9 cellular contexts compared by ENCODE assay signal in genomic region chr16:3019594-3020246, GRCh38. TPM values are rescaled to one million over a fixed set of nuclear protein-coding genes. Genes with fewer than 3 reads are reported as not detected.
DNase-seq lines count a peak whose midpoint lies in the region; TF ChIP-seq lines count a peak whose summit lies in the region.
"Had no signal": no experiment of that assay in that cellular context is flagged by ENCODE, and none has a peak within 500 bp of the region (broad histone marks: within the 10 kb centered on the region; RNA-seq: fewer than 3 reads in every experiment).

No MANE protein-coding gene starts in this region.

- H3K9me3 ChIP-seq in SJSA1 (replicated peaks): peaks cover 6% of the 10 kb centered on the region; the same call in 1 of the 2 replicates
- no peaks in the 10 kb centered on the region for H3K9me3 ChIP-seq in sigmoid colon

- intact Hi-C loops in sigmoid colon (cut with DNase I): loop anchor here (2.0 kb wide), 1 partner anchor 263 kb away; the partner anchor contains the start of gene ZNF263

- H3K4me3 ChIP-seq in GM12875 (ENCODE audit: low read depth, low read length) (peak overlapping the region; percentile 42), SJSA1 (peak overlapping the region; percentile 96), fibroblast of pulmonary artery (replicated peaks; ENCODE audit: low read depth, low read length) (peak overlapping the region; percentile 80), sigmoid colon (peak overlapping the region in 3 of 4 donors; percentile 57 to 74 (median 65))

- TF ChIP-seq EP300 in sigmoid colon (IDR thresholded peaks at IDR 0.05): no peak

- H3K4me1 ChIP-seq in SJSA1 (replicated peaks) (peaks cover 27% of the 10 kb centered on the region), sigmoid colon (peaks cover 0 to 54% (median 49%) of the 10 kb centered on the region in 4 donors)

- WGBS in sigmoid colon, 2 donors: 19 to 30% methylated on average over 40 of the region's 40 CpGs

- TF ChIP-seq POLR2A in sigmoid colon (IDR thresholded peaks at IDR 0.05): no peak

- TF ChIP-seq CTCF in GM12875 (IDR thresholded peaks at IDR 0.05; ENCODE audit: borderline replicate concordance, insufficient read depth, low read depth, low read length): no peak
- no peak for TF ChIP-seq CTCF in fibroblast of pulmonary artery (IDR thresholded peaks at IDR 0.05; ENCODE audit: low read length, missing control alignments)
- no peak for TF ChIP-seq CTCF in sigmoid colon (IDR thresholded peaks at IDR 0.05)

- H3K27me3 ChIP-seq in SJSA1 (replicated peaks) (no peaks in the 10 kb centered on the region), sigmoid colon (peaks cover 17 to 28% (median 24%) of the 10 kb centered on the region in 3 donors)

- DNase-seq in SJSA1 (ENCODE audit: low read depth in 1 of 2, low spot score in 2 of 2) (peak in 1 of 2 experiments; percentile 65), fibroblast of pulmonary artery (ENCODE audit: low read depth) (no peak), sigmoid colon (no peak), DMS114 treated with DMSO at 0.1 percent for 48 hours (lab: John Stamatoyannopoulos, UW; ENCODE audit: unreplicated experiment) (no peak), CD1c-positive myeloid dendritic cell (ENCODE audit: extremely low spot score) (no peak), foreskin melanocyte (no peak), epidermal melanocyte (ENCODE audit: insufficient read length, low spot score) (no peak)

- H3K27ac ChIP-seq in SJSA1 (no peak overlapping the region), sigmoid colon (peak overlapping the region; percentile 98 to 99 (median 98))

- H3K36me3 ChIP-seq in SJSA1 (peaks cover 39% of the 10 kb centered on the region), sigmoid colon (no peaks in the 10 kb centered on the region)

RNA-seq across cellular contexts. Expression of gene TNFRSF12A, which starts 0.4 kb away (rescaled TPM):
- 545 and 625 TPM in 2 replicates for total RNA-seq in SJSA1 (2014; rRNA removed; shearing (Covaris generic))
- total RNA-seq in sigmoid colon: 10 to 100 TPM in 3 of 4 donors, 1 to 10 TPM in 1; 6.1 to 78.2 (median 12.7) TPM
- polyA plus RNA-seq in sigmoid colon: 10 to 100 TPM in 1 of 3 donors, 1 to 10 TPM in 2; 6.6 to 16.3 (median 7.9) TPM

RNA-seq across cellular contexts. Expression of gene CLDN6, which starts 1.7 kb away (rescaled TPM):
- total RNA-seq in SJSA1 (2014; rRNA removed; shearing (Covaris generic)): not detected in 2 replicates
- not detected for total RNA-seq in sigmoid colon
- not detected for polyA plus RNA-seq in sigmoid colon
- total RNA-seq: pulmonary artery endothelial cell had no signal

RNA-seq across cellular contexts. Expression of gene HCFC1R1, which starts 4.0 kb away (rescaled TPM):
- total RNA-seq in SJSA1 (2014; rRNA removed; shearing (Covaris generic)): 16.2 and 30.6 TPM in 2 replicates
- total RNA-seq in sigmoid colon: 10 to 100 TPM; 23.1 to 77.3 (median 32.2) TPM
- 10 to 100 TPM; 52.9 to 82.5 (median 53.1) TPM for polyA plus RNA-seq in sigmoid colon

RNA-seq across cellular contexts. Expression of gene THOC6, which starts 4.1 kb away (rescaled TPM):
- 27.4 and 28.2 TPM in 2 replicates for total RNA-seq in SJSA1 (2014; rRNA removed; shearing (Covaris generic))
- 10 to 100 TPM in 3 of 4 donors, 1 to 10 TPM in 1; 8.6 to 15.8 (median 13.4) TPM for total RNA-seq in sigmoid colon
- polyA plus RNA-seq in sigmoid colon: 10 to 100 TPM; 16.8 to 35.8 (median 18.5) TPM

RNA-seq across cellular contexts. Expression of gene CLDN9, which starts 7.0 kb away (rescaled TPM):
- not detected in 2 replicates for total RNA-seq in SJSA1 (2014; rRNA removed; shearing (Covaris generic))
- not detected for total RNA-seq in sigmoid colon
- polyA plus RNA-seq in sigmoid colon: under 1 TPM in 1 of 3 donors, not detected in 2; 0.28 TPM
- total RNA-seq: pulmonary artery endothelial cell had no signal

Comparison
In these comparisons a context has a peak if more than half of its experiments do, and no peak if none do; other contexts are left out.
1. H3K4me3 ChIP-seq: peak in every context shown above with its lines; median percentile 96 in SJSA1; 80 in fibroblast of pulmonary artery; 65 in sigmoid colon; 42 in GM12875.